In genomic region chrX:70924294-70924693, GRCh38 we compare ENCODE assay signal across 3 cellular contexts.
TF ChIP-seq lines count a peak whose summit lies in the region.

No MANE protein-coding gene starts in this region.

TF ChIP-seq in GM23338, 12 proteins besides CTCF, POLR2A, EP300 and RAD21:
- TF ChIP-seq ETS1 (IDR thresholded peaks at IDR 0.05) (no peak), POLR2AphosphoS5 (IDR thresholded peaks at IDR 0.05; ENCODE audit: low read depth) (peak; percentile 56)

TF ChIP-seq in WTC11, 78 proteins besides CTCF, POLR2A, EP300 and RAD21:
- TF ChIP-seq EMX1 (CRISPR knock-in tag; IDR thresholded peaks at IDR 0.05) (0 out of 2 replicates have a peak, but pooled peaks have one; percentile 20), ZNF121 (CRISPR knock-in tag; IDR thresholded peaks at IDR 0.05) (peak; percentile 74; the same call in 1 of the 2 replicates), JAZF1 (CRISPR knock-in tag; IDR thresholded peaks at IDR 0.05) (no peak), ATF2 (CRISPR knock-in tag; IDR thresholded peaks at IDR 0.05; ENCODE audit: borderline replicate concordance, low read depth) (no peak), FOXK1 (CRISPR knock-in tag; IDR thresholded peaks at IDR 0.05) (no peak)

TF ChIP-seq in endothelial cell of umbilical vein, 7 proteins besides CTCF, POLR2A, EP300 and RAD21:
- no peak for TF ChIP-seq EZH2 (IDR thresholded peaks at IDR 0.05; ENCODE audit: borderline replicate concordance, low read depth, low read length, severe bottlenecking)
- no peak for TF ChIP-seq GATA2 (IDR thresholded peaks at IDR 0.05; ENCODE audit: insufficient read depth, insufficient read length, low read depth, low read length)
- TF ChIP-seq MYC (IDR thresholded peaks at IDR 0.05; ENCODE audit: low read depth, low read length), result no peak
- TF ChIP-seq JUN (IDR thresholded peaks at IDR 0.05; ENCODE audit: borderline replicate concordance, insufficient read depth, insufficient read length, low read depth), result no peak
- no peak for TF ChIP-seq MAX (IDR thresholded peaks at IDR 0.05; ENCODE audit: insufficient read depth, insufficient read length)
- TF ChIP-seq FOS (IDR thresholded peaks at IDR 0.05; ENCODE audit: borderline replicate concordance, insufficient read depth, low read length), result no peak
- TF ChIP-seq POLR2AphosphoS5 (IDR thresholded peaks at IDR 0.05; ENCODE audit: insufficient read depth, low read depth, low read length), result no peak
